9 cellular contexts compared by ENCODE assay signal in the genomic region with DNA sequence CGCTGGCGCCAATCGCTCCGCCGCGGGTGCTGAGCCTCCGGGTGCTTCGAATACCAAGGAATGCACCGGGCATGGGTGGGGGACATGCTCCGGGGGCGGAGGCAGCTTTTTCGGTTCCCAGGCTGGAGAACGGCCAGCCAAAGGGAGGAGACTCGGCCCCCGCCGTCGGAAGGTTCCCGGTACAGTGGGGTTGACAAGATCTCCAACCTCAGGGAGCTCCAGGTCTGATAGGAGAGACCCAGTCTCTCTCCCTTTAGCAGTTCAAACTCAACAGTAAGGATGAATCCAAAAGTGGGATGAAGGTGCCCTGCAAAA. TPM values are rescaled to one million over a fixed set of nuclear protein-coding genes. Genes with fewer than 3 reads are reported as not detected.
A peak's percentile ranks its signal among the peaks of the same experiment; 100 is the strongest.
DNase-seq lines count a peak whose midpoint lies in the region; ATAC-seq, FAIRE-seq and TF ChIP-seq lines count a peak whose summit lies in the region.
"Had no signal": no experiment of that assay in that cellular context is flagged by ENCODE, and none has a peak within 500 bp of the region (broad histone marks: within the 10 kb centered on the region; RNA-seq: fewer than 3 reads in every experiment).

No MANE protein-coding gene starts in this region.

- H3K9me3 Mint-ChIP-seq in activated naive CD4-positive, alpha-beta T cell treated with anti-CD3 and anti-CD28 coated beads, Interleukin-2, amount 50 U/mL, for 24 hours = no peaks in the 10 kb centered on the region
- H3K9me3 Mint-ChIP-seq in activated T-cell treated with anti-CD3 and anti-CD28 coated beads, Interleukin-2, amount 50 U/mL, for 72 hours = no peaks in the 10 kb centered on the region

- peaks cover 11% of the 10 kb centered on the region for H3K4me1 Mint-ChIP-seq in activated naive CD4-positive, alpha-beta T cell treated with anti-CD3 and anti-CD28 coated beads, Interleukin-2, amount 50 U/mL, for 24 hours
- H3K4me1 Mint-ChIP-seq in activated T-cell treated with anti-CD3 and anti-CD28 coated beads, Interleukin-2, amount 50 U/mL, for 72 hours (ENCODE audit: low read depth) = peaks cover 5% of the 10 kb centered on the region

- FAIRE-seq in kidney (lab: Jason Lieb, UNC) = no peak

- H3K4me3 ChIP-seq in left lung (peak overlapping the region; percentile 11 to 35), thoracic aorta (peak overlapping the region; percentile 67), kidney (ENCODE audit: low read length in 2 of 2) (no peak overlapping the region)

- no peak for DNase-seq in activated naive CD4-positive, alpha-beta T cell treated with anti-CD3 and anti-CD28 coated beads, Interleukin-2, amount 50 U/mL, for 16 hours
- DNase-seq in activated T-cell treated with anti-CD3 and anti-CD28 coated beads, Interleukin-2, amount 50 U/mL, for 72 hours = no peak
- DNase-seq in left lung (no peak), thoracic aorta (ENCODE audit: low spot score) (no peak), kidney (no peak), UCSD-AML1 (lab: John Stamatoyannopoulos, UW; ENCODE audit: unreplicated experiment) (no peak), NCI-H524 (lab: John Stamatoyannopoulos, UW) (no peak)
- DNase-seq: amniotic stem cell had no signal

- H3K27me3 Mint-ChIP-seq in activated naive CD4-positive, alpha-beta T cell treated with anti-CD3 and anti-CD28 coated beads, Interleukin-2, amount 50 U/mL, for 24 hours = no peaks in the 10 kb centered on the region
- peaks cover 7% of the 10 kb centered on the region for H3K27me3 Mint-ChIP-seq in activated T-cell treated with anti-CD3 and anti-CD28 coated beads, Interleukin-2, amount 50 U/mL, for 72 hours (ENCODE audit: low read depth)

- H3K27ac Mint-ChIP-seq in activated naive CD4-positive, alpha-beta T cell treated with anti-CD3 and anti-CD28 coated beads, Interleukin-2, amount 50 U/mL, for 24 hours = no peak overlapping the region
- no peak overlapping the region for H3K27ac Mint-ChIP-seq in activated T-cell treated with anti-CD3 and anti-CD28 coated beads, Interleukin-2, amount 50 U/mL, for 72 hours

- H3K27me3 ChIP-seq in left lung (peaks cover 0 to 6% of the 10 kb centered on the region in 2 donors), thoracic aorta (replicated peaks; ENCODE audit: insufficient read depth) (no peaks in the 10 kb centered on the region)

- H3K36me3 ChIP-seq in left lung (no peaks in the 10 kb centered on the region), thoracic aorta (no peaks in the 10 kb centered on the region), kidney (ENCODE audit: control insufficient read depth in 1 of 2, insufficient read depth in 2 of 2, low read length in 2 of 2) (no peaks in the 10 kb centered on the region)

- ATAC-seq in activated T-cell treated with anti-CD3 and anti-CD28 coated beads, Interleukin-2, amount 50 U/mL, for 72 hours (replicated peaks in 1 of 2) = no peak
- no peak for ATAC-seq in left lung
- no peak for ATAC-seq in thoracic aorta (ENCODE audit: insufficient number of reproducible peaks, low FRiP score, low read depth)

- H3K9me3 ChIP-seq in left lung = no peaks in the 10 kb centered on the region
- H3K9me3 ChIP-seq in thoracic aorta = no peaks in the 10 kb centered on the region
- H3K9me3 ChIP-seq in kidney (ENCODE audit: control insufficient read depth in 1 of 2, low read length in 2 of 2) = no peaks in the 10 kb centered on the region

- TF ChIP-seq CTCF in left lung (IDR thresholded peaks at IDR 0.05) (no peak), thoracic aorta (IDR thresholded peaks at IDR 0.05) (no peak), kidney (IDR thresholded peaks at IDR 0.05; ENCODE audit: borderline replicate concordance, extremely low read depth, insufficient read depth) (no peak)

- H3K4me1 ChIP-seq in left lung = peaks cover 0 to 4% of the 10 kb centered on the region in 2 donors
- no peaks in the 10 kb centered on the region for H3K4me1 ChIP-seq in thoracic aorta (ENCODE audit: control insufficient read depth in 1 of 2, low read depth in 2 of 2)
- H3K4me1 ChIP-seq in kidney (ENCODE audit: control insufficient read depth in 1 of 2, insufficient read depth in 1 of 2, low read depth in 1 of 2, low read length in 2 of 2) = no peaks in the 10 kb centered on the region

- peak overlapping the region; percentile 54 for H3K4me3 Mint-ChIP-seq in activated naive CD4-positive, alpha-beta T cell treated with anti-CD3 and anti-CD28 coated beads, Interleukin-2, amount 50 U/mL, for 24 hours
- H3K4me3 Mint-ChIP-seq in activated T-cell treated with anti-CD3 and anti-CD28 coated beads, Interleukin-2, amount 50 U/mL, for 72 hours = peak overlapping the region; percentile 74 to 91

- H3K9ac ChIP-seq in kidney (ENCODE audit: low read length in 2 of 2) = no peak overlapping the region

- intact Hi-C loops in left lung (cut with DNase I) = no loop called here
- intact Hi-C loops in kidney (cut with DNase I) = no loop called here

- H3K27ac ChIP-seq in left lung (no peak overlapping the region), thoracic aorta (no peak overlapping the region), kidney (ENCODE audit: low read depth in 2 of 2, low read length in 2 of 2) (no peak overlapping the region)

- no peaks in the 10 kb centered on the region for H3K36me3 Mint-ChIP-seq in activated naive CD4-positive, alpha-beta T cell treated with anti-CD3 and anti-CD28 coated beads, Interleukin-2, amount 50 U/mL, for 24 hours
- no peaks in the 10 kb centered on the region for H3K36me3 Mint-ChIP-seq in activated T-cell treated with anti-CD3 and anti-CD28 coated beads, Interleukin-2, amount 50 U/mL, for 72 hours (ENCODE audit: insufficient read depth in 2 of 2)

RNA-seq across cellular contexts. Expression of a gene that starts 29.1 kb away (rescaled TPM):
- total RNA-seq in activated T-cell treated with anti-CD3 and anti-CD28 coated beads, Interleukin-2, amount 50 U/mL, for 72 hours = 1 to 10 TPM; 8.6 to 9.9 TPM
- total RNA-seq in left lung (10 to 100 TPM; 12.1 to 14.3 TPM), thoracic aorta (10 to 100 TPM in 1 of 2 donors, 1 to 10 TPM in 1; 8.5 to 22.3 TPM), kidney (14.1 TPM)
- polyA plus RNA-seq in kidney (ENCODE audit: insufficient read depth, low read depth, low replicate concordance) = 3.9 TPM

RNA-seq across cellular contexts. Expression of a gene that starts 47.3 kb away (rescaled TPM):
- total RNA-seq in activated T-cell treated with anti-CD3 and anti-CD28 coated beads, Interleukin-2, amount 50 U/mL, for 72 hours = 10 to 100 TPM; 24.8 to 32.5 TPM
- total RNA-seq in left lung (10 to 100 TPM; 12.3 to 16.3 TPM), thoracic aorta (10 to 100 TPM in 1 of 2 donors, 1 to 10 TPM in 1; 8.8 to 19.1 TPM), kidney (15.3 TPM)
- polyA plus RNA-seq in kidney (ENCODE audit: insufficient read depth, low read depth, low replicate concordance) = 7.7 TPM

Comparison
In these comparisons a context has a peak if more than half of its experiments do, and no peak if none do; other contexts are left out.
1. H3K4me3 ChIP-seq: peak in left lung (2 of 2) and thoracic aorta (single experiment); none in kidney (0 of 2).